In the genomic region with DNA sequence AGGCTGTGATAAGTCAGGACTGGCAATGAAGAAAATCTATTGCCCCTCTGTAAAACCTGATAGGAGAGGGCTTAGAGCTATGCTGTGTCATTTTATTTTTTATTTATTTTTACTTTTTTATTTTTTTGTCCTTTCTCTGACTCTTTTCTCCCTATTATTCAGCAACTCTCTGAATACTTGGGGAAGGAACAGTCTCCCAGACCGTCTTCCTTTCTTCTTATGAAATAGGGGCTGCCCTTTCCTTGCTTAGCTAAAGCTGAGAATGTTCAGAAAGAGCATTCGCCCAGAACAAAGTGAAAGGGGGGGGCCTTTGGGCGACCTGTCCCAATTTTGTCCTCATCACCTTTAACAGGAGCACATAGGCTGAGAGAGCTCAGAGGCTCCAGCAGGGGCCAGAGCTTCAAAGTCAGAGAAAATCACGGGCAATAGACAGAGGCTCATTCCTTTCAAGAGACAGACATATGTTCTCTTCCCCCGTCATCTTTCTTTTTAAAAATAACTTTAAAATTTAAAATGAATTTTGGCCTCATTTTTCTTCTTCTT, we compare ENCODE assay signal across 13 cellular contexts.
A peak's percentile ranks its signal among the peaks of the same experiment; 100 is the strongest.
DNase-seq lines count a peak whose midpoint lies in the region; ATAC-seq and TF ChIP-seq lines count a peak whose summit lies in the region.
"Had no signal": no experiment of that assay in that cellular context is flagged by ENCODE, and none has a peak within 500 bp of the region (broad histone marks: within the 10 kb centered on the region; RNA-seq: fewer than 3 reads in every experiment).

No MANE protein-coding gene starts in this region.

- POLR2A ChIA-PET in A673 (lab: Charles Lee; ENCODE audit: low non-redundant PET) = no interaction called here

- peak overlapping the region; percentile 76 for H3K4me2 ChIP-seq in OCI-LY3 (ENCODE audit: low read length)

- CTCF ChIA-PET in A673 (lab: Charles Lee) = no interaction called here

- H3K36me3 ChIP-seq in A673 (ENCODE audit: insufficient read depth, low read length, poor library complexity, severe bottlenecking) (no peaks in the 10 kb centered on the region), OCI-LY3 (replicated peaks; ENCODE audit: low read depth, low read length) (no peaks in the 10 kb centered on the region), esophagus muscularis mucosa (no peaks in the 10 kb centered on the region), psoas muscle (ENCODE audit: insufficient read depth in 1 of 2, low read depth in 1 of 2) (no peaks in the 10 kb centered on the region)
- H3K36me3 ChIP-seq: breast epithelium had no signal

- H3K9me3 ChIP-seq in A673 (ENCODE audit: low read depth, low read length, poor library complexity, severe bottlenecking) (no peaks in the 10 kb centered on the region), OCI-LY3 (ENCODE audit: insufficient read depth, low read length) (no peaks in the 10 kb centered on the region), esophagus muscularis mucosa (no peaks in the 10 kb centered on the region), psoas muscle (no peaks in the 10 kb centered on the region)
- H3K9me3 ChIP-seq: breast epithelium had no signal

- no peaks in the 10 kb centered on the region for H3K79me2 ChIP-seq in OCI-LY3 (ENCODE audit: low read length)

- no peak overlapping the region for H3K4me3 ChIP-seq in A673 (ENCODE audit: low read depth, low read length, poor library complexity, severe bottlenecking)
- peak overlapping the region; percentile 27; the same call in 1 of the 2 replicates for H3K4me3 ChIP-seq in OCI-LY3 (ENCODE audit: low read length)
- H3K4me3 ChIP-seq in esophagus muscularis mucosa = no peak overlapping the region
- peak overlapping the region; percentile 4 for H3K4me3 ChIP-seq in psoas muscle
- H3K4me3 ChIP-seq: breast epithelium had no signal

- no peak for TF ChIP-seq POLR2A in esophagus muscularis mucosa (IDR thresholded peaks at IDR 0.05; ENCODE audit: low read depth)

- TSS peak; percentile 52 for BruUV-seq in A673 (replicated peaks; lab: Mats Ljungman, UMichigan)

- no peak for ATAC-seq in psoas muscle
- ATAC-seq in HG02884 (IDR thresholded peaks at IDR 0.05; ENCODE audit: unreplicated experiment) = no peak

- H3K27ac ChIP-seq in A673 (ENCODE audit: low read depth, low read length, poor library complexity, severe bottlenecking) = peak overlapping the region; percentile 51
- H3K27ac ChIP-seq in OCI-LY3 (ENCODE audit: low read length) = no peak overlapping the region
- H3K27ac ChIP-seq in esophagus muscularis mucosa (replicated peaks in 1 of 4) = peak overlapping the region; percentile 40 to 54 (median 44)
- peak overlapping the region; percentile 52 for H3K27ac ChIP-seq in psoas muscle

- 59% methylated on average over 5 of the region's 5 CpGs for WGBS in esophagus muscularis mucosa
- WGBS in psoas muscle, 3 donors = 56 to 63% (median 57%) methylated on average over 5 of the region's 5 CpGs

- no peak overlapping the region for H3K9ac ChIP-seq in OCI-LY3 (ENCODE audit: low read length)

- no peaks in the 10 kb centered on the region for H3K27me3 ChIP-seq in A673 (replicated peaks; ENCODE audit: insufficient read depth, low read depth, low read length, poor library complexity)
- no peaks in the 10 kb centered on the region for H3K27me3 ChIP-seq in OCI-LY3 (ENCODE audit: low read depth, low read length)
- H3K27me3 ChIP-seq in esophagus muscularis mucosa = peaks cover 0 to 12% (median 0%) of the 10 kb centered on the region in 4 donors
- peaks cover 0 to 9% (median 0%) of the 10 kb centered on the region in 3 donors for H3K27me3 ChIP-seq in psoas muscle (ENCODE audit: insufficient read depth in 3 of 3, low read length in 2 of 3)
- H3K27me3 ChIP-seq: breast epithelium had no signal

- no peaks in the 10 kb centered on the region for H4K20me1 ChIP-seq in OCI-LY3 (ENCODE audit: insufficient read depth, low read length)

- TF ChIP-seq CTCF in A673 (conservative IDR thresholded peaks at IDR 0.05; ENCODE audit: low read depth, low read length) = no peak
- no peak for TF ChIP-seq CTCF in OCI-LY3 (IDR thresholded peaks at IDR 0.05; ENCODE audit: low read depth, low read length)
- no peak for TF ChIP-seq CTCF in esophagus muscularis mucosa (IDR thresholded peaks at IDR 0.05)
- TF ChIP-seq CTCF in psoas muscle (IDR thresholded peaks at IDR 0.05) = no peak

- no peak overlapping the region for H2AFZ ChIP-seq in OCI-LY3 (ENCODE audit: low read depth, low read length)

- no peak for TF ChIP-seq EP300 in esophagus muscularis mucosa (IDR thresholded peaks at IDR 0.05)

- H3K4me1 ChIP-seq in A673 (ENCODE audit: insufficient read depth, low read length, poor library complexity, severe bottlenecking) (peaks cover 18% of the 10 kb centered on the region), OCI-LY3 (ENCODE audit: low read length) (peaks cover 17% of the 10 kb centered on the region), esophagus muscularis mucosa (peaks cover 0 to 25% (median 15%) of the 10 kb centered on the region in 4 donors), psoas muscle (peaks cover 9% of the 10 kb centered on the region)
- H3K4me1 ChIP-seq: breast epithelium had no signal

- DNase-seq in A673 (ENCODE audit: low spot score) (no peak), esophagus muscularis mucosa (ENCODE audit: extremely low spot score) (no peak), psoas muscle (no peak), NCI-H524 (lab: John Stamatoyannopoulos, UW) (no peak), occipital lobe (lab: John Stamatoyannopoulos, UW) (no peak)
- no peak for DNase-seq in activated naive CD4-positive, alpha-beta T cell (lab: John Stamatoyannopoulos, UW)
- DNase-seq: activated CD4-positive, CD25-positive, alpha-beta regulatory T cell; glutamatergic neuron; stimulated activated naive CD8-positive, alpha-beta T cell treated with anti-CD3 and anti-CD28 coated beads, Interleukin-15, amount 100 ng/mL, for 72 hours; SW 1271 had no signal

- intact Hi-C loops in A673 (cut with micrococcal nuclease; ENCODE audit: unreplicated experiment) = no loop called here
- intact Hi-C loops in esophagus muscularis mucosa (cut with DNase I) = no loop called here
- intact Hi-C loops in psoas muscle (cut with DNase I) = loop anchor here in 1 of 2 donors (2.0 kb wide), 1 partner anchor 67 kb away; no protein-coding TSS in a partner anchor

Comparison
In these comparisons a context has a peak if more than half of its experiments do, and no peak if none do; other contexts are left out.
1. H3K4me3 ChIP-seq: peak in OCI-LY3 (single experiment) and psoas muscle (single experiment); none in A673 (single experiment) and esophagus muscularis mucosa (0 of 4).